ENCODE assay signal across 26 cellular contexts in the genomic region with DNA sequence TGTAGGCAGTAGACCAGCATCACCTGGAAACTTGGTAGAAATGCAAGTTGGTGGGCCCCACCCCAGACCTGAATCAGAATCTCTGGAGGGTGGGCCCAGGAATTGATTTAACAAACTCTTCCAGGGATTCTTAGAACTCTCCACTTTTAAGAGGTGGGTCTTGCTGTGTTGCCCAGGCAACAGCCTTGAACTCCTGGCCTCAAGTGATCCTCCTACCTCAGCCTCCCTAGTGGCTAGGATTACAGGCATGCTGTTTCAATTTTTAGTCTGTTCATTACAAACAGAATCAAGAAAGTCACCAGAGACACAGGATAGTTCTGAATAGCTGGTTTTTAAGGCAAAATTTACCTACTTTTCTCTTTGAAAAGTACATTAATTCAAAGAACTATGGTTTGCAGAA. TPM values are rescaled to one million over a fixed set of nuclear protein-coding genes. Genes with fewer than 3 reads are reported as not detected.
"Had no signal": no experiment of that assay in that cellular context is flagged by ENCODE, and none has a peak within 500 bp of the region (broad histone marks: within the 10 kb centered on the region; RNA-seq: fewer than 3 reads in every experiment).

No MANE protein-coding gene starts in this region.

- H3K9ac ChIP-seq: neural progenitor cell had no signal

- H3K4me3 ChIP-seq: hepatocyte, left ventricle myocardium inferior, lung, neural progenitor cell, ovary, prostate gland, sigmoid colon, spleen, suprapubic skin, thoracic aorta, tibial nerve, upper lobe of left lung, vagina had no signal

- H3K27me3 ChIP-seq: hepatocyte, neural progenitor cell, ovary, sigmoid colon, spleen, suprapubic skin, tibial nerve, upper lobe of left lung, vagina had no signal

- H3K9me3 ChIP-seq: left ventricle myocardium inferior, ovary, prostate gland, sigmoid colon, spleen, suprapubic skin, thoracic aorta, tibial nerve, upper lobe of left lung, vagina had no signal

- H3K9me3 Mint-ChIP-seq: mesothelial cell of epicardium; naive B cell; natural killer cell; nephron progenitor cell; neural progenitor cell; stimulated activated effector memory CD8-positive, alpha-beta T cell treated with anti-CD3 and anti-CD28 coated beads, Interleukin-12 subunit alpha, Interleukin-12 subunit beta, amount 100 ng/mL, for 72 hours; stimulated activated naive CD8-positive, alpha-beta T cell treated with anti-CD3 and anti-CD28 coated beads, Interleukin-15, Interleukin-2, amounts not matched to agents 100 ng/mL and 50 ng/mL, for 24 hours had no signal

- H3K4me3 Mint-ChIP-seq: mesothelial cell of epicardium; naive B cell; natural killer cell; nephron progenitor cell; neural progenitor cell; stimulated activated effector memory CD8-positive, alpha-beta T cell treated with anti-CD3 and anti-CD28 coated beads, Interleukin-12 subunit alpha, Interleukin-12 subunit beta, amount 100 ng/mL, for 72 hours; stimulated activated naive CD8-positive, alpha-beta T cell treated with anti-CD3 and anti-CD28 coated beads, Interleukin-15, Interleukin-2, amounts not matched to agents 100 ng/mL and 50 ng/mL, for 24 hours had no signal

- H3K4me1 ChIP-seq: left ventricle myocardium inferior, neural progenitor cell, prostate gland, sigmoid colon, suprapubic skin, tibial nerve, upper lobe of left lung, vagina had no signal

- H3K27ac ChIP-seq: hepatocyte, left ventricle myocardium inferior, neural progenitor cell, ovary, prostate gland, sigmoid colon, spleen, suprapubic skin, thoracic aorta, tibial nerve, upper lobe of left lung, vagina had no signal

- H3K4me1 Mint-ChIP-seq: natural killer cell; nephron progenitor cell; neural progenitor cell; stimulated activated effector memory CD8-positive, alpha-beta T cell treated with anti-CD3 and anti-CD28 coated beads, Interleukin-12 subunit alpha, Interleukin-12 subunit beta, amount 100 ng/mL, for 72 hours had no signal

- H3K27me3 Mint-ChIP-seq: naive B cell; stimulated activated naive CD8-positive, alpha-beta T cell treated with anti-CD3 and anti-CD28 coated beads, Interleukin-15, Interleukin-2, amounts not matched to agents 100 ng/mL and 50 ng/mL, for 24 hours had no signal

- ATAC-seq: natural killer cell; right cardiac atrium; stimulated activated effector memory CD8-positive, alpha-beta T cell treated with anti-CD3 and anti-CD28 coated beads, Interleukin-12 subunit alpha, Interleukin-12 subunit beta, amount 100 ng/mL, for 72 hours had no signal

- H3K36me3 ChIP-seq: neural progenitor cell, ovary, prostate gland, vagina had no signal

- DNase-seq: islet precursor cell; left ventricle myocardium inferior; mesendoderm; naive B cell; natural killer cell; nephron progenitor cell; ovary; retina; right cardiac atrium; sigmoid colon; small intestine; stimulated activated CD4-positive, alpha-beta T cell treated with anti-CD3 and anti-CD28 coated beads, Interleukin-4, amount 100 ng/mL, for 24 hours; stimulated activated naive CD4-positive, alpha-beta T cell; upper lobe of left lung had no signal

- H3K36me3 Mint-ChIP-seq: mesothelial cell of epicardium, naive B cell, natural killer cell had no signal

- H3K27ac Mint-ChIP-seq: mesothelial cell of epicardium; natural killer cell; nephron progenitor cell; neural progenitor cell; stimulated activated effector memory CD8-positive, alpha-beta T cell treated with anti-CD3 and anti-CD28 coated beads, Interleukin-12 subunit alpha, Interleukin-12 subunit beta, amount 100 ng/mL, for 72 hours; stimulated activated naive CD8-positive, alpha-beta T cell treated with anti-CD3 and anti-CD28 coated beads, Interleukin-15, Interleukin-2, amounts not matched to agents 100 ng/mL and 50 ng/mL, for 24 hours had no signal

RNA-seq across cellular contexts. Expression of a gene that starts 31.2 kb away (rescaled TPM):
- total RNA-seq: mesothelial cell of epicardium had no signal
